ENCODE assay signal across 11 cellular contexts in the genomic region with DNA sequence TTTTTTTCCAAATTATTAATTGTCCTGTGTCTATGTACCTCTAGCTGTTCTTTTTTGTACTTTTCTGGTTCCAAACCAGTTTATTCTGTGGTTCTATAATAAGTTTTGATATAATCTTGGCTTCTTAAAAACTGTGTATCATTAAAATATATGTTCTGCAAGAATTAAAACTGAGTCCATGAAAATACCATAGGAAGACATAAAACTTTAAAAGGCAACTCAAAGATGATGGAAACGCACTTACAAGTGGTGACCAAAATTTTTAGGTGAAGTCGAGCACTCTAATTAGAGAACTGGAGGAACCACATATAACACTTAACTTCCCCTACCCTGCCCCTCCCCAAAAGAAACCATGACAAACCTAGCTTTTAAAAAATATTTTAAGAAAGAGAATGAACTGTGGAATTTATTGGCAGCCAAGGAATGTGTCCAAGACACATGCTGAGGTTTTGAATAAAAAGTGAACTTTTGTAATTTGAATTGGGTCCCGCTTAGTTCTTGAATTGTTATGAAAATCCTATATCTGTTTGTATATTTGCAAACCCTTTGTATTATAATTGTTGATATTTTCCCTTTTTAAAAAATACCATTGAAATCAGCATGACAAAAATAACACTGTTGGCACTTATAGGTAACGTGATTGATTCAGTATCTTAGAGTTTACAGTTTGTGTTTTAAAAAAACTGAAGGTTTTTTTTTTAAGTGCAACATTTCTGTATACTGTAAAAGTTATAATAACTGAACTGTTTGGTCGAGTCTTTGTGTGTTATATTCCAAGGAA. TPM values are rescaled to one million over a fixed set of nuclear protein-coding genes. Genes with fewer than 3 reads are reported as not detected.
A peak's percentile ranks its signal among the peaks of the same experiment; 100 is the strongest.
DNase-seq lines count a peak whose midpoint lies in the region; ATAC-seq and TF ChIP-seq lines count a peak whose summit lies in the region.
"Had no signal": no experiment of that assay in that cellular context is flagged by ENCODE, and none has a peak within 500 bp of the region (broad histone marks: within the 10 kb centered on the region; RNA-seq: fewer than 3 reads in every experiment).

No MANE protein-coding gene starts in this region.

- H3K36me3 Mint-ChIP-seq in activated T-helper 17 cell treated with anti-CD3 and anti-CD28 coated beads, Interleukin-2, amount 50 U/mL, for 72 hours (ENCODE audit: low read depth): peaks cover 6% of the 10 kb centered on the region

- DNase-seq in heart right ventricle (no peak), left cardiac atrium (no peak), coronary artery (ENCODE audit: low spot score) (no peak), myocyte (ENCODE audit: low read depth) (peak; percentile 49), aorta (no peak), posterior cingulate gyrus (no peak)
- DNase-seq: GOT3, NCI-H774 had no signal

- peaks cover 55% of the 10 kb centered on the region for H3K27me3 Mint-ChIP-seq in activated T-helper 17 cell treated with anti-CD3 and anti-CD28 coated beads, Interleukin-2, amount 50 U/mL, for 72 hours

- H3K27ac Mint-ChIP-seq in activated T-helper 17 cell treated with anti-CD3 and anti-CD28 coated beads, Interleukin-2, amount 50 U/mL, for 72 hours: no peak overlapping the region
- H3K27ac Mint-ChIP-seq: activated naive CD8-positive, alpha-beta T cell had no signal

- H3K4me1 ChIP-seq in heart right ventricle (peaks cover 0 to 39% (median 13%) of the 10 kb centered on the region in 9 donors), aorta (ENCODE audit: control insufficient read depth in 1 of 2, insufficient read depth in 2 of 2, low read length in 2 of 2) (no peaks in the 10 kb centered on the region)

- H3K4me3 ChIP-seq in heart right ventricle: peak overlapping the region in 9 of 10 donors; percentile 61 to 87 (median 76)
- peak overlapping the region; percentile 94 for H3K4me3 ChIP-seq in coronary artery
- H3K4me3 ChIP-seq in aorta (ENCODE audit: low read length in 2 of 2): peak overlapping the region; percentile 30 to 60

- TF ChIP-seq CTCF in heart right ventricle (IDR thresholded peaks at IDR 0.05) (no peak), coronary artery (IDR thresholded peaks at IDR 0.05) (no peak)

- 16 to 22% methylated on average over 5 of the region's 5 CpGs for WGBS in heart right ventricle, 2 donors
- 37 to 47% methylated on average over 5 of the region's 5 CpGs for whole genome bisulfite sequencing in aorta, 2 donors

- H3K27ac ChIP-seq in heart right ventricle: peak overlapping the region in 9 of 10 donors; percentile 28 to 96 (median 93)
- H3K27ac ChIP-seq in coronary artery: peak overlapping the region; percentile 94 to 97
- no peak overlapping the region for H3K27ac ChIP-seq in aorta (ENCODE audit: low read depth in 1 of 2, low read length in 2 of 2)

- no peaks in the 10 kb centered on the region for H3K4me1 Mint-ChIP-seq in activated T-helper 17 cell treated with anti-CD3 and anti-CD28 coated beads, Interleukin-2, amount 50 U/mL, for 72 hours

- H3K9me3 ChIP-seq in heart right ventricle (no peaks in the 10 kb centered on the region), aorta (ENCODE audit: control insufficient read depth, low read length) (no peaks in the 10 kb centered on the region)

- peaks cover 10% of the 10 kb centered on the region for H3K9me3 Mint-ChIP-seq in activated T-helper 17 cell treated with anti-CD3 and anti-CD28 coated beads, Interleukin-2, amount 50 U/mL, for 72 hours

- intact Hi-C loops in heart right ventricle (cut with DNase I) (loop anchor here in 4 of 10 donors (10.0 kb wide), 5 partner anchors 283 to 1923 kb away; no protein-coding TSS in a partner anchor), left cardiac atrium (cut with DNase I) (no loop called here), aorta (cut with DNase I) (loop anchor here in 1 of 2 donors (10.0 kb wide), 1 partner anchor 873 kb away; no protein-coding TSS in a partner anchor), posterior cingulate gyrus (cut with DNase I) (loop anchor here (5.0 kb wide), 1 partner anchor 1071 kb away; no protein-coding TSS in a partner anchor)

- H3K4me3 Mint-ChIP-seq in activated T-helper 17 cell treated with anti-CD3 and anti-CD28 coated beads, Interleukin-2, amount 50 U/mL, for 72 hours: no peak overlapping the region
- H3K4me3 Mint-ChIP-seq: activated naive CD8-positive, alpha-beta T cell had no signal

- ATAC-seq in heart right ventricle (no peak), left cardiac atrium (no peak), aorta (ENCODE audit: low FRiP score) (no peak), HG03565 (IDR thresholded peaks at IDR 0.05; ENCODE audit: unreplicated experiment) (no peak)
- no peak for ATAC-seq in activated T-helper 17 cell treated with anti-CD3 and anti-CD28 coated beads, Interleukin-2, amount 50 U/mL, for 72 hours (replicated peaks)

- H3K36me3 ChIP-seq in heart right ventricle (peaks cover 0 to 35% (median 7%) of the 10 kb centered on the region in 9 donors), aorta (ENCODE audit: control insufficient read depth in 1 of 2, insufficient read depth in 2 of 2, low read length in 1 of 2) (peaks cover 2 to 4% of the 10 kb centered on the region in 2 donors)

- peaks cover 0 to 97% (median 26%) of the 10 kb centered on the region in 7 donors for H3K27me3 ChIP-seq in heart right ventricle
- H3K27me3 ChIP-seq in aorta (ENCODE audit: control insufficient read depth in 1 of 2, insufficient read depth in 2 of 2, low read length in 1 of 2): no peaks in the 10 kb centered on the region

RNA-seq across cellular contexts. Expression of a gene that starts 7.7 kb away (rescaled TPM):
- total RNA-seq in heart right ventricle (10 to 100 TPM in 8 of 10 donors, 1 to 10 TPM in 2; 8.2 to 31.7 (median 14.3) TPM), left cardiac atrium (10 to 100 TPM; 41.2 to 43.5 TPM), myocyte (6.5 and 8.7 TPM in 2 replicates), aorta (100 to 1,000 TPM; 102 to 132 TPM)
- polyA plus RNA-seq in heart right ventricle (10 to 100 TPM; 21.1 to 22.9 TPM), aorta (100 to 1,000 TPM in 1 of 2 donors, 10 to 100 TPM in 1; 26.0 to 115 TPM)
- 45.5 TPM for polyA plus RNA-seq in myocyte (2012)
- not detected for total RNA-seq in activated T-helper 17 cell treated with anti-CD3 and anti-CD28 coated beads, Interleukin-2, amount 50 U/mL, for 72 hours

Comparison
In these comparisons a context has a peak if more than half of its experiments do, and no peak if none do; other contexts are left out.
1. H3K27ac ChIP-seq: peak in heart right ventricle (9 of 10) and coronary artery (2 of 2); none in aorta (0 of 2).
2. Peak in every context shown above with its lines, with median percentiles within 50 percentile points of each other: H3K4me3 ChIP-seq.